ENCODE assay signal across 13 cellular contexts in the genomic region with DNA sequence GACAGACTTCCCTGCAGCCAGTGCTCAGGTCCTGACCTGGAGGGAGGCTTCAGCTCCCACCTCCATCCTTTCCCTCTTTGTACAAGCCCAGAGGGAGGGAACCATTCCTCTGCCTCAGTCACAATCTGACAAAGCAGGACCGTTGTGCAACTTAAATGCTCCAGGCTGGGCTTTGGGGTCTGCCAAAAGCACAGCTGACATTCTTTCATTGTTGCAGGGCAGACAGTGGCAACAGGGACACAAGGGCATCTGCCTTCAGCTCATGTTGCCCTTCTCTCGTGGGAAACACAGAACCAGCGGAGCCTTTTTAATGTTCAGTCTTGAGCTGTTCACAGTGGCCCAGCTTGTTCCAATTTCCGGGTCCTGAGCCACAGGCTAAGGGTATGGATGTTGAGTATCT.
DNase-seq lines count a peak whose midpoint lies in the region; TF ChIP-seq lines count a peak whose summit lies in the region.
"Had no signal": no experiment of that assay in that cellular context is flagged by ENCODE, and none has a peak within 500 bp of the region (broad histone marks: within the 10 kb centered on the region; RNA-seq: fewer than 3 reads in every experiment).

No MANE protein-coding gene starts in this region.

- H3K27me3 ChIP-seq in mesendoderm (ENCODE audit: insufficient read depth, low read length, poor library complexity) (no peaks in the 10 kb centered on the region), trophoblast cell (ENCODE audit: insufficient read depth, low read length) (no peaks in the 10 kb centered on the region)
- H3K27me3 ChIP-seq: BE2C had no signal

- no peak overlapping the region for H4K91ac ChIP-seq in trophoblast cell (ENCODE audit: low read depth, low read length)

- no peaks in the 10 kb centered on the region for H3K36me3 Mint-ChIP-seq in chondrocyte (ENCODE audit: low read depth)
- H3K36me3 Mint-ChIP-seq: CD4-positive, alpha-beta memory T cell had no signal

- no CpG with 5 or more reads among the region's 4 CpGs for WGBS in mesendoderm (ENCODE audit: extremely low coverage, insufficient coverage, low lambda C conversion rate)
- no CpG with 5 or more reads among the region's 4 CpGs for WGBS in trophoblast cell (ENCODE audit: extremely low coverage, insufficient coverage, insufficient read length)

- H3K27me3 Mint-ChIP-seq in chondrocyte (ENCODE audit: low read depth): no peaks in the 10 kb centered on the region

- in situ Hi-C loops in GM13977 (cut with MboI; ENCODE audit: low pct_unique_long_range_greater_than_20kb, low sequenced_read_pairs, unreplicated experiment): no loop called here

- TF ChIP-seq CTCF in chondrocyte (IDR thresholded peaks at IDR 0.05) (no peak), GM13977 (IDR thresholded peaks at IDR 0.05; ENCODE audit: extremely low read depth, insufficient read depth, missing control alignments) (no peak), GM10248 (IDR thresholded peaks at IDR 0.05; ENCODE audit: control extremely low read depth, extremely low read depth, low read depth, missing control alignments) (no peak)

- H3K23ac ChIP-seq in mesendoderm (ENCODE audit: low read length): peak overlapping the region; percentile 50
- no peak overlapping the region for H3K23ac ChIP-seq in trophoblast cell (ENCODE audit: low read length)

- H3K27ac Mint-ChIP-seq in chondrocyte (ENCODE audit: unreplicated experiment): no peak overlapping the region
- H3K27ac Mint-ChIP-seq: CD4-positive, alpha-beta memory T cell had no signal

- no peak overlapping the region for H2AK5ac ChIP-seq in mesendoderm (ENCODE audit: low read length)
- no peak overlapping the region for H2AK5ac ChIP-seq in trophoblast cell (ENCODE audit: low read length)

- no peaks in the 10 kb centered on the region for H3K79me2 ChIP-seq in mesendoderm (ENCODE audit: control insufficient read depth, insufficient read depth, low read length)
- no peaks in the 10 kb centered on the region for H3K79me2 ChIP-seq in trophoblast cell (ENCODE audit: control insufficient read depth, insufficient read depth, low read length, poor library complexity)

- H3K27ac ChIP-seq in mesendoderm (ENCODE audit: low read depth, low read length): no peak overlapping the region
- H3K27ac ChIP-seq in trophoblast cell (ENCODE audit: low read depth, low read length): no peak overlapping the region
- H3K27ac ChIP-seq: C4-2B had no signal

- H3K4ac ChIP-seq in mesendoderm (ENCODE audit: low read depth, low read length) (no peak overlapping the region), trophoblast cell (ENCODE audit: low read depth, low read length) (no peak overlapping the region)

- H4K12ac ChIP-seq in trophoblast cell (ENCODE audit: low read depth, low read length): no peak overlapping the region

- H3K9ac ChIP-seq in mesendoderm (ENCODE audit: low read length): no peak overlapping the region
- H3K9ac ChIP-seq in trophoblast cell (ENCODE audit: low read length): no peak overlapping the region

- H3K4me2 ChIP-seq in mesendoderm (ENCODE audit: low read length): no peak overlapping the region
- H3K4me2 ChIP-seq in trophoblast cell (ENCODE audit: low read length): no peak overlapping the region
- H3K4me2 ChIP-seq: A549 had no signal

- H3K4me1 Mint-ChIP-seq in chondrocyte (ENCODE audit: low read depth): peaks cover 33% of the 10 kb centered on the region
- H3K4me1 Mint-ChIP-seq: CD4-positive, alpha-beta memory T cell had no signal

- no peak overlapping the region for H2BK15ac ChIP-seq in mesendoderm (replicated peaks; ENCODE audit: low read depth)

- H4K8ac ChIP-seq in mesendoderm (ENCODE audit: low read depth, low read length): no peak overlapping the region
- H4K8ac ChIP-seq in trophoblast cell (ENCODE audit: low read depth, low read length): no peak overlapping the region

- H3K79me1 ChIP-seq in mesendoderm (ENCODE audit: low read length): no peaks in the 10 kb centered on the region
- peaks cover 5% of the 10 kb centered on the region for H3K79me1 ChIP-seq in trophoblast cell (ENCODE audit: low read length)

- no peaks in the 10 kb centered on the region for H3K9me3 Mint-ChIP-seq in chondrocyte (ENCODE audit: low read depth)

- no peak overlapping the region for H3K56ac ChIP-seq in mesendoderm (ENCODE audit: low read length)

- H3K18ac ChIP-seq in mesendoderm (ENCODE audit: low read length) (no peak overlapping the region), trophoblast cell (ENCODE audit: low read length) (no peak overlapping the region)

- CTCF ChIA-PET in GM10248 (lab: Yijun Ruan, JAX): interaction anchor here (1.2 kb wide), 1 partner anchor 32 kb away, joined by 3 read pairs; no protein-coding TSS in a partner anchor

- H3K4me3 ChIP-seq in mesendoderm (ENCODE audit: low read length): no peak overlapping the region
- H3K4me3 ChIP-seq in trophoblast cell (ENCODE audit: low read depth, low read length): no peak overlapping the region
- H3K4me3 ChIP-seq: A549, HAP-1 had no signal

- H4K5ac ChIP-seq in mesendoderm (ENCODE audit: low read length): no peak overlapping the region

- no peaks in the 10 kb centered on the region for H3K36me3 ChIP-seq in mesendoderm (ENCODE audit: control insufficient read depth, insufficient read depth, low read length)
- no peaks in the 10 kb centered on the region for H3K36me3 ChIP-seq in trophoblast cell (ENCODE audit: control insufficient read depth in 1 of 2, insufficient read depth in 2 of 2, low read length in 2 of 2)
- H3K36me3 ChIP-seq: BE2C, HAP-1 had no signal

- no peaks in the 10 kb centered on the region for H3K9me3 ChIP-seq in trophoblast cell (ENCODE audit: insufficient read depth, low read depth, low read length)
- H3K9me3 ChIP-seq: A549, BE2C, HAP-1 had no signal

- no peak overlapping the region for H3K14ac ChIP-seq in trophoblast cell (ENCODE audit: low read length)

- no peak overlapping the region for H2AFZ ChIP-seq in trophoblast cell (ENCODE audit: insufficient read depth, low read length, poor library complexity)

- H3K4me3 Mint-ChIP-seq in chondrocyte (ENCODE audit: unreplicated experiment): no peak overlapping the region
- H3K4me3 Mint-ChIP-seq: CD4-positive, alpha-beta memory T cell had no signal

- DNase-seq in chondrocyte (ENCODE audit: low spot score) (peak; percentile 34), mesendoderm (no peak), trophoblast cell (peak; percentile 27 to 39), GM13977 (ENCODE audit: low spot score) (no peak), SW 1271 (lab: John Stamatoyannopoulos, UW) (no peak), GM10248 (ENCODE audit: extremely low spot score) (no peak)
- DNase-seq: BE2C; CD4-positive, alpha-beta memory T cell; DMS79; GOT3 had no signal

- H3K4me1 ChIP-seq in mesendoderm (ENCODE audit: control insufficient read depth, low read depth, low read length) (no peaks in the 10 kb centered on the region), trophoblast cell (ENCODE audit: control insufficient read depth in 1 of 2, insufficient read depth in 2 of 2, low read length in 2 of 2) (peaks cover 13% of the 10 kb centered on the region in 2 experiments)
- H3K4me1 ChIP-seq: BE2C had no signal

- no peak overlapping the region for H2BK120ac ChIP-seq in mesendoderm (ENCODE audit: low read depth, low read length)
- no peak overlapping the region for H2BK120ac ChIP-seq in trophoblast cell (ENCODE audit: insufficient read depth, low read length, poor library complexity)

- POLR2A ChIA-PET in GM10248 (lab: Yijun Ruan, JAX): interaction anchor here (0.6 kb wide), 1 partner anchor 25 kb away, joined by 4 read pairs; no protein-coding TSS in a partner anchor

- no peak overlapping the region for H2BK12ac ChIP-seq in trophoblast cell (ENCODE audit: low read length)

- no peak overlapping the region for H2BK5ac ChIP-seq in mesendoderm (ENCODE audit: low read length)
- no peak overlapping the region for H2BK5ac ChIP-seq in trophoblast cell (ENCODE audit: low read depth, low read length, poor library complexity)

Comparison
In these comparisons a context has a peak if more than half of its experiments do, and no peak if none do; other contexts are left out.
1. DNase-seq: peak in chondrocyte (single experiment) and trophoblast cell (2 of 2); none in mesendoderm (single experiment), GM13977 (single experiment), SW 1271 (0 of 2) and GM10248 (single experiment).